ENCODE assay signal across 1 cellular context in the genomic region with DNA sequence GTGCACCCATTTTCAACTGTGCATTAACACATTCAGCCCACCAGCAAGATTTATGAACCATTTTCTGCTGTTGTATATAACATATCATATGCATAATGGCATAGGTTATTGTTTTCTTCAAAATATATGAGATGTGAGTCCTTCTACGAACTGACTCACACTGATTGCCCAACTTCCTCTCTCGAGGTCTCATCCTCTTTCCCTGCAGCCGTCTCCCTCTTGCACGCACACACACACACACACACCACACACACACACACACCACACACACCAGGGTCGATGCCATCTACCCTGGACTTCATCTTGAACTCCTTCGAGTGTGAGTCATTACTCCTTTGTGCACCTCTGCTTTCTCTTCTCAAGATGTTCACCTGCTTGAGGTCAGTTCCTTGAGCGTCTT.
TF ChIP-seq lines count a peak whose summit lies in the region.

No MANE protein-coding gene starts in this region.

TF ChIP-seq in GM12891, 5 proteins besides CTCF, POLR2A, EP300 and RAD21:
- TF ChIP-seq POLR2AphosphoS5 (IDR thresholded peaks at IDR 0.05; ENCODE audit: low read depth, low read length) = no peak
- TF ChIP-seq SPI1 (IDR thresholded peaks at IDR 0.05; ENCODE audit: low read depth, low read length) = no peak
- no peak for TF ChIP-seq POU2F2 (IDR thresholded peaks at IDR 0.05; ENCODE audit: low read depth, low read length)
- TF ChIP-seq TAF1 (IDR thresholded peaks at IDR 0.05; ENCODE audit: low read depth, low read length) = no peak
- no peak for TF ChIP-seq PAX5 (IDR thresholded peaks at IDR 0.05; ENCODE audit: insufficient read depth, low read length, severe bottlenecking)
